8 cellular contexts compared by ENCODE assay signal in genomic region chr17:2025622-2026309, GRCh38. TPM values are rescaled to one million over a fixed set of nuclear protein-coding genes. Genes with fewer than 3 reads are reported as not detected.
DNase-seq lines count a peak whose midpoint lies in the region; ATAC-seq and TF ChIP-seq lines count a peak whose summit lies in the region.

No MANE protein-coding gene starts in this region.

- H3K9me3 ChIP-seq in naive thymus-derived CD4-positive, alpha-beta T cell (ENCODE audit: control insufficient read depth in 2 of 3, low read length in 3 of 3) = no peaks in the 10 kb centered on the region

- peaks cover 14 to 25% of the 10 kb centered on the region in 2 donors for H3K4me1 ChIP-seq in naive thymus-derived CD4-positive, alpha-beta T cell (ENCODE audit: control insufficient read depth in 2 of 2, insufficient read depth in 2 of 2, low read length in 2 of 2)

- peaks cover 14 to 30% (median 25%) of the 10 kb centered on the region in 7 donors for H3K4me1 Mint-ChIP-seq in naive thymus-derived CD4-positive, alpha-beta T cell

- no peak overlapping the region for H3K27ac ChIP-seq in naive thymus-derived CD4-positive, alpha-beta T cell (ENCODE audit: low read depth, low read length)

- H3K36me3 Mint-ChIP-seq in naive thymus-derived CD4-positive, alpha-beta T cell = peaks cover 0 to 3% (median 0%) of the 10 kb centered on the region in 5 donors

- POLR2A ChIA-PET in naive thymus-derived CD4-positive, alpha-beta T cell (lab: Charles Lee) = interaction anchor here (0.6 to 1.0 kb wide), 2 partner anchors 118 to 219 kb away, joined by 3 to 4 read pairs; no protein-coding TSS in a partner anchor

- DNase-seq in NOMO-1 (lab: John Stamatoyannopoulos, UW; ENCODE audit: unreplicated experiment in 2 of 2) (peak; percentile 16 to 22), NOMO-1 treated with dmso at 0.1 percent for 144 hours (lab: John Stamatoyannopoulos, UW; ENCODE audit: unreplicated experiment) (no peak), LNCaP clone FGC (ENCODE audit: low read depth) (no peak), fibroblast of gingiva (ENCODE audit: low read depth) (peak; percentile 61)
- peak; percentile 44 to 61 for DNase-seq in activated CD4-positive, alpha-beta T cell treated with anti-CD3 and anti-CD28 coated beads, Interleukin-2, amount 50 U/mL, for 48 hours
- DNase-seq in naive thymus-derived CD4-positive, alpha-beta T cell = no peak
- no peak for DNase-seq in NK-92 treated with Interleukin-12 subunit alpha and Interleukin-12 subunit beta, amount 100 ng/mL, for 24 hours (lab: John Stamatoyannopoulos, UW)

- H3K27ac Mint-ChIP-seq in naive thymus-derived CD4-positive, alpha-beta T cell = peak overlapping the region in 2 of 9 donors; percentile 32 to 41

- H3K9me3 Mint-ChIP-seq in naive thymus-derived CD4-positive, alpha-beta T cell = peaks cover 0 to 4% (median 0%) of the 10 kb centered on the region in 11 donors

- intact Hi-C loops in naive thymus-derived CD4-positive, alpha-beta T cell (cut with micrococcal nuclease) = loop anchor here (2.0 to 10.0 kb wide), 4 partner anchors 15 to 378 kb away; partner anchors contain the start of genes OVCA2 (in 1 of the 2), RILP (in 1 of the 2) and SCARF1 (in 1 of the 2)

- peaks cover 3 to 10% of the 10 kb centered on the region in 2 donors for H3K27me3 ChIP-seq in naive thymus-derived CD4-positive, alpha-beta T cell (ENCODE audit: control insufficient read depth in 2 of 2, insufficient read depth in 2 of 2, low read length in 2 of 2)

- peak; percentile 94 for TF ChIP-seq CTCF in LNCaP clone FGC (IDR thresholded peaks at IDR 0.05; ENCODE audit: control insufficient read depth, extremely low read depth, insufficient read depth)

- H3K36me3 ChIP-seq in naive thymus-derived CD4-positive, alpha-beta T cell (ENCODE audit: control insufficient read depth in 2 of 3, insufficient read depth in 3 of 3, low read length in 3 of 3) = peaks cover 0 to 6% (median 0%) of the 10 kb centered on the region in 3 experiments

- H3K4me3 Mint-ChIP-seq in naive thymus-derived CD4-positive, alpha-beta T cell = peak overlapping the region; percentile 74 to 87 (median 82)

- H3K4me3 ChIP-seq in LNCaP clone FGC (ENCODE audit: low read depth, low read length) = peak overlapping the region; percentile 61
- H3K4me3 ChIP-seq in naive thymus-derived CD4-positive, alpha-beta T cell (ENCODE audit: low read length) = peak overlapping the region; percentile 58

- ATAC-seq in naive thymus-derived CD4-positive, alpha-beta T cell = no peak
- no peak for ATAC-seq in GM18858 (IDR thresholded peaks at IDR 0.05; ENCODE audit: unreplicated experiment)

- CTCF ChIA-PET in naive thymus-derived CD4-positive, alpha-beta T cell (lab: Charles Lee) = interaction anchor here (2.1 kb wide), 1 partner anchor 304 kb away, joined by 4 read pairs; no protein-coding TSS in a partner anchor

- H3K27me3 Mint-ChIP-seq in naive thymus-derived CD4-positive, alpha-beta T cell = peaks cover 9 to 61% (median 15%) of the 10 kb centered on the region in 5 donors

RNA-seq across cellular contexts. Expression of gene RTN4RL1, which starts 0.6 kb away (rescaled TPM):
- total RNA-seq in naive thymus-derived CD4-positive, alpha-beta T cell = 1 to 10 TPM in 1 of 5 experiments, under 1 TPM in 2, not detected in 2; 0.19 to 1.5 (median 0.49) TPM
- polyA plus RNA-seq in naive thymus-derived CD4-positive, alpha-beta T cell = under 1 TPM; 0.21 to 0.58 TPM

RNA-seq across cellular contexts. Expression of gene DPH1, which starts 4.2 kb away (rescaled TPM):
- total RNA-seq in naive thymus-derived CD4-positive, alpha-beta T cell = 100 to 1,000 TPM in 1 of 5 experiments, 10 to 100 TPM in 4; 47.3 to 124 (median 97.6) TPM
- 10 to 100 TPM; 32.9 to 51.3 TPM for polyA plus RNA-seq in naive thymus-derived CD4-positive, alpha-beta T cell

RNA-seq across cellular contexts. Expression of gene OVCA2, which starts 16.1 kb away (rescaled TPM):
- 10 to 100 TPM; 24.5 to 37.9 (median 31.8) TPM for total RNA-seq in naive thymus-derived CD4-positive, alpha-beta T cell
- polyA plus RNA-seq in naive thymus-derived CD4-positive, alpha-beta T cell = 10 to 100 TPM; 52.7 to 65.5 TPM

RNA-seq across cellular contexts. Expression of gene HIC1, which starts 29.1 kb away (rescaled TPM):
- total RNA-seq in naive thymus-derived CD4-positive, alpha-beta T cell = 100 to 1,000 TPM in 1 of 5 experiments, 1 to 10 TPM in 4; 1.4 to 128 (median 6.3) TPM
- under 1 TPM; 0.56 to 0.83 TPM for polyA plus RNA-seq in naive thymus-derived CD4-positive, alpha-beta T cell

Comparison
In these comparisons a context has a peak if more than half of its experiments do, and no peak if none do; other contexts are left out.
1. DNase-seq: peak in NOMO-1 (2 of 2), activated CD4-positive, alpha-beta T cell treated with anti-CD3 and anti-CD28 coated beads, Interleukin-2, amount 50 U/mL, for 48 hours (2 of 2) and fibroblast of gingiva (single experiment); none in NOMO-1 treated with dmso at 0.1 percent for 144 hours (single experiment), LNCaP clone FGC (single experiment), naive thymus-derived CD4-positive, alpha-beta T cell (0 of 9) and NK-92 treated with Interleukin-12 subunit alpha and Interleukin-12 subunit beta, amount 100 ng/mL, for 24 hours (single experiment).